In genomic region chr4:121876070-121876469, GRCh38 we compare ENCODE assay signal across 34 cellular contexts. TPM values are rescaled to one million over a fixed set of nuclear protein-coding genes. Genes with fewer than 3 reads are reported as not detected.
DNase-seq lines count a peak whose midpoint lies in the region; ATAC-seq, FAIRE-seq and TF ChIP-seq lines count a peak whose summit lies in the region.
"Had no signal": no experiment of that assay in that cellular context is flagged by ENCODE, and none has a peak within 500 bp of the region (broad histone marks: within the 10 kb centered on the region; RNA-seq: fewer than 3 reads in every experiment).

No MANE protein-coding gene starts in this region.

- H3K4me2 ChIP-seq in GM12878 (ENCODE audit: control insufficient read depth, insufficient read depth) = no peak overlapping the region
- H3K4me2 ChIP-seq in K562 (ENCODE audit: insufficient read depth, low read length) = no peak overlapping the region
- no peak overlapping the region for H3K4me2 ChIP-seq in PC-3 (ENCODE audit: low read length)
- H3K4me2 ChIP-seq: A549; BLaER1; BLaER1 treated with 17β-estradiol and CSF1 and Interleukin-3, amounts not matched to agents 10 nM and 100 nM had no signal

- H3K4me3 Mint-ChIP-seq in WTC11 = no peak overlapping the region
- H3K4me3 Mint-ChIP-seq: B cell; CD14-positive monocyte; CD4-positive, alpha-beta memory T cell; CD4-positive, alpha-beta T cell; CD4-positive, CD25-positive, alpha-beta regulatory T cell; CD8-positive, alpha-beta memory T cell; CD8-positive, alpha-beta T cell had no signal

- intact Hi-C loops in GM12878 (cut with micrococcal nuclease; ENCODE audit: unreplicated experiment) = no loop called here
- intact Hi-C loops in K562 (cut with micrococcal nuclease) = no loop called here
- intact Hi-C loops in PC-3 (cut with micrococcal nuclease) = no loop called here
- intact Hi-C loops in posterior cingulate gyrus (cut with DNase I) = no loop called here

- H3K9me3 Mint-ChIP-seq in WTC11 = no peaks in the 10 kb centered on the region
- H3K9me3 Mint-ChIP-seq: CD14-positive monocyte; CD4-positive, alpha-beta memory T cell; CD4-positive, alpha-beta T cell; CD8-positive, alpha-beta memory T cell; CD8-positive, alpha-beta T cell had no signal

- H3K9me3 ChIP-seq in GM12878 (replicated peaks; ENCODE audit: control insufficient read depth, insufficient read depth, low read length) (no peaks in the 10 kb centered on the region), K562 (replicated peaks; ENCODE audit: control insufficient read depth, insufficient read depth, low read depth, low read length) (no peaks in the 10 kb centered on the region), PC-3 (ENCODE audit: low read length) (no peaks in the 10 kb centered on the region)
- H3K9me3 ChIP-seq: A549; BE2C; BLaER1; BLaER1 treated with 17β-estradiol and CSF1 and Interleukin-3, amounts not matched to agents 10 nM and 100 nM; Caco-2 had no signal

- H2AFZ ChIP-seq in GM12878 (ENCODE audit: control insufficient read depth, low read depth, low read length) = no peak overlapping the region
- no peak overlapping the region for H2AFZ ChIP-seq in K562 (ENCODE audit: low read depth, low read length)
- H2AFZ ChIP-seq in PC-3 (ENCODE audit: low read length) = no peak overlapping the region

- H3K27me3 Mint-ChIP-seq in WTC11 (ENCODE audit: low read depth) = peaks cover 5% of the 10 kb centered on the region; the same call in 1 of the 2 replicates

- ATAC-seq in WTC11 (no peak), GM12878 (no peak), K562 (no peak), PC-3 (no peak)
- ATAC-seq: A549; CD8-positive, alpha-beta T cell had no signal

- in situ Hi-C loops in GM12878 (cut with MboI) = no loop called here
- in situ Hi-C loops in K562 (cut with MboI) = no loop called here

- RAD21 ChIA-PET in GM12878 (lab: Charles Lee; ENCODE audit: unreplicated experiment) = no interaction called here

- H4K20me1 ChIP-seq in GM12878 (ENCODE audit: control insufficient read depth, insufficient read depth) (no peaks in the 10 kb centered on the region), K562 (replicated peaks; ENCODE audit: control insufficient read depth, insufficient read depth, low read length) (no peaks in the 10 kb centered on the region), PC-3 (ENCODE audit: low read length) (no peaks in the 10 kb centered on the region)
- H4K20me1 ChIP-seq: BLaER1; BLaER1 treated with 17β-estradiol and CSF1 and Interleukin-3, amounts not matched to agents 10 nM and 100 nM had no signal

- DNase-seq in WTC11 (ENCODE audit: low spot score) (no peak), GM12878 (ENCODE audit: low read depth, low spot score) (no peak), K562 (ENCODE audit: extremely low read depth in 1 of 4, low spot score in 3 of 4) (no peak), PC-3 (no peak), posterior cingulate gyrus (no peak), D721Med (ENCODE audit: insufficient read length, low spot score) (no peak)
- DNase-seq: 8988T; ACHN; AML-193; BE2C; C1 segment of cervical spinal cord; Caco-2; Calu3; CD4-positive, alpha-beta memory T cell; CD4-positive, alpha-beta T cell; CD4-positive, CD25-positive, alpha-beta regulatory T cell; CD8-positive, alpha-beta memory T cell; CD8-positive, alpha-beta T cell; COR-L47; DMS 273 treated with DMSO at 0.1 percent for 48 hours; DMS153; DMS53; DMS79; DMS79 treated with DMSO at 0.1 percent for 48 hours; DND-41; EL had no signal

- CTCF ChIA-PET in WTC11 (lab: Charles Lee) = no interaction called here
- CTCF ChIA-PET in GM12878 (lab: Yijun Ruan, JAX) = interaction anchor here (2.4 kb wide), 1 partner anchor 24 kb away, joined by 15 read pairs; no protein-coding TSS in a partner anchor
- CTCF ChIA-PET in K562 (lab: Yijun Ruan, JAX; ENCODE audit: low intra/inter-chr PET ratio) = no interaction called here
- CTCF ChIA-PET in PC-3 (lab: Charles Lee) = no interaction called here

- no peak overlapping the region for H3K9ac ChIP-seq in GM12878 (ENCODE audit: control insufficient read depth, insufficient read depth, low read length)
- H3K9ac ChIP-seq in K562 (ENCODE audit: insufficient read depth in 1 of 2, low read depth in 2 of 2, low read length in 2 of 2) = no peak overlapping the region
- no peak overlapping the region for H3K9ac ChIP-seq in PC-3 (ENCODE audit: low read length)
- H3K9ac ChIP-seq: BLaER1; BLaER1 treated with 17β-estradiol and CSF1 and Interleukin-3, amounts not matched to agents 10 nM and 100 nM had no signal

- TF ChIP-seq CTCF in WTC11 (IDR thresholded peaks at IDR 0.05) = no peak
- no peak for TF ChIP-seq CTCF in GM12878 (IDR thresholded peaks at IDR 0.05 in 2 of 3, conservative IDR thresholded peaks at IDR 0.05 in 1 of 3; ENCODE audit: control insufficient read depth in 2 of 3, extremely low read depth in 1 of 3, insufficient read depth in 1 of 3, low read depth in 3 of 3, low read length in 3 of 3)
- no peak for TF ChIP-seq CTCF in K562 (IDR thresholded peaks at IDR 0.05 in 2 of 3, conservative IDR thresholded peaks at IDR 0.05 in 1 of 3; ENCODE audit: insufficient read depth in 2 of 3, low read depth in 1 of 3, low read length in 3 of 3)
- TF ChIP-seq CTCF in PC-3 (conservative IDR thresholded peaks at IDR 0.05; ENCODE audit: low read depth, low read length) = no peak
- TF ChIP-seq CTCF in D721Med (IDR thresholded peaks at IDR 0.05; ENCODE audit: insufficient read depth, missing control alignments) = no peak

- no peaks in the 10 kb centered on the region for H3K9me1 ChIP-seq in K562 (ENCODE audit: control insufficient read depth, insufficient read depth, low read length)

- H3K27ac Mint-ChIP-seq in WTC11 = no peak overlapping the region
- H3K27ac Mint-ChIP-seq: B cell; CD4-positive, alpha-beta memory T cell; CD4-positive, alpha-beta T cell; CD4-positive, CD25-positive, alpha-beta regulatory T cell; CD8-positive, alpha-beta memory T cell; CD8-positive, alpha-beta T cell had no signal

- no peaks in the 10 kb centered on the region for H3K4me1 ChIP-seq in GM12878 (ENCODE audit: control insufficient read depth, insufficient read depth, low read length)
- peaks cover 4 to 7% of the 10 kb centered on the region in 2 experiments; a peak in 4 of 5 replicates for H3K4me1 ChIP-seq in K562 (replicated peaks in 1 of 2; ENCODE audit: control insufficient read depth in 2 of 2, insufficient read depth in 2 of 2, low read length in 2 of 2)
- no peaks in the 10 kb centered on the region for H3K4me1 ChIP-seq in PC-3 (ENCODE audit: insufficient read depth, low read length)
- H3K4me1 ChIP-seq: A549, BE2C, BLaER1, Caco-2 had no signal

- H3K4me3 ChIP-seq in GM12878 (no peak overlapping the region), K562 (no peak overlapping the region), PC-3 (ENCODE audit: low read length) (no peak overlapping the region)
- H3K4me3 ChIP-seq: A549; BLaER1; BLaER1 treated with 17β-estradiol and CSF1 and Interleukin-3, amounts not matched to agents 10 nM and 100 nM had no signal

- H3K27me3 ChIP-seq in GM12878 (replicated peaks in 1 of 2; ENCODE audit: control insufficient read depth in 2 of 2, insufficient read depth in 2 of 2, low read length in 1 of 2) = no peaks in the 10 kb centered on the region; a peak in 1 of 4 replicates
- no peaks in the 10 kb centered on the region for H3K27me3 ChIP-seq in K562 (ENCODE audit: control insufficient read depth in 2 of 2, insufficient read depth in 2 of 2, low read length in 2 of 2)
- peaks cover 18% of the 10 kb centered on the region for H3K27me3 ChIP-seq in PC-3 (ENCODE audit: low read length)
- H3K27me3 ChIP-seq: BLaER1; BLaER1 treated with 17β-estradiol and CSF1 and Interleukin-3, amounts not matched to agents 10 nM and 100 nM had no signal

- TF ChIP-seq POLR2A in GM12878 (IDR thresholded peaks at IDR 0.05; ENCODE audit: low read depth, low read length) = no peak
- TF ChIP-seq POLR2A in K562 (conservative IDR thresholded peaks at IDR 0.05) = no peak

- H3K79me2 ChIP-seq in GM12878 (ENCODE audit: control insufficient read depth, insufficient read depth, low read length) (no peaks in the 10 kb centered on the region), K562 (ENCODE audit: control insufficient read depth, insufficient read depth, low read length) (no peaks in the 10 kb centered on the region), PC-3 (ENCODE audit: low read length) (no peaks in the 10 kb centered on the region)

- H3F3A ChIP-seq in PC-3 (ENCODE audit: low read length, unreplicated experiment) = no peaks in the 10 kb centered on the region

- H3K27ac ChIP-seq in GM12878 (ENCODE audit: control insufficient read depth, insufficient read depth) (no peak overlapping the region), K562 (ENCODE audit: extremely low read depth, low read depth, low read length) (no peak overlapping the region), PC-3 (ENCODE audit: low read length) (no peak overlapping the region)
- H3K27ac ChIP-seq: 22Rv1; A549; BLaER1; BLaER1 treated with 17β-estradiol and CSF1 and Interleukin-3, amounts not matched to agents 10 nM and 100 nM; C4-2B had no signal

- no peaks in the 10 kb centered on the region for H3K36me3 ChIP-seq in GM12878 (ENCODE audit: control insufficient read depth in 2 of 2, insufficient read depth in 2 of 2, low read length in 1 of 2)
- H3K36me3 ChIP-seq in K562 (ENCODE audit: control insufficient read depth, insufficient read depth, low read length) = no peaks in the 10 kb centered on the region
- H3K36me3 ChIP-seq in PC-3 (ENCODE audit: low read depth, low read length) = no peaks in the 10 kb centered on the region
- H3K36me3 ChIP-seq: BE2C; BLaER1; BLaER1 treated with 17β-estradiol and CSF1 and Interleukin-3, amounts not matched to agents 10 nM and 100 nM had no signal

- no TSS peak for BruUV-seq in GM12878 (replicated peaks; lab: Mats Ljungman, UMichigan)
- BruUV-seq in K562 (replicated peaks; lab: Mats Ljungman, UMichigan) = no TSS peak
- BruUV-seq in PC-3 (replicated peaks; lab: Mats Ljungman, UMichigan) = no TSS peak

- TF ChIP-seq RAD21 in GM12878 (IDR thresholded peaks at IDR 0.05; ENCODE audit: insufficient read depth, low read depth, low read length) (no peak), K562 (CRISPR knock-in tag; conservative IDR thresholded peaks at IDR 0.05 in 1 of 2, IDR thresholded peaks at IDR 0.05 in 1 of 2) (no peak)

- FAIRE-seq in GM12878 (lab: Jason Lieb, UNC) (no peak), K562 (lab: Jason Lieb, UNC) (no peak), D721Med (lab: Jason Lieb, UNC) (no peak)
- FAIRE-seq: A204.1, A549 had no signal

- no peaks in the 10 kb centered on the region for H3K9me2 ChIP-seq in PC-3 (replicated peaks; ENCODE audit: low read length)

- POLR2A ChIA-PET in WTC11 (lab: Charles Lee) (no interaction called here), GM12878 (lab: Charles Lee) (interaction anchor here (0.6 kb wide), 1 partner anchor 279 kb away, joined by 3 read pairs; no protein-coding TSS in a partner anchor), K562 (lab: Yijun Ruan, JAX) (no interaction called here), PC-3 (lab: Charles Lee; ENCODE audit: unreplicated experiment) (no interaction called here)

- WGBS in GM12878 (ENCODE audit: insufficient coverage, insufficient replicate concordance, low lambda C conversion rate, missing lambda C conversion rate) = 76% methylated on average over 6 of the region's 6 CpGs
- 27% methylated on average over 6 of the region's 6 CpGs for WGBS in K562 (ENCODE audit: insufficient coverage, low coverage, missing lambda C conversion rate)

- H3K36me3 Mint-ChIP-seq in WTC11 = no peaks in the 10 kb centered on the region
- H3K36me3 Mint-ChIP-seq: CD14-positive monocyte; CD4-positive, alpha-beta memory T cell; CD4-positive, CD25-positive, alpha-beta regulatory T cell; CD8-positive, alpha-beta T cell had no signal

- no peaks in the 10 kb centered on the region for H3K4me1 Mint-ChIP-seq in WTC11

- no peak for TF ChIP-seq EP300 in GM12878 (IDR thresholded peaks at IDR 0.05; ENCODE audit: borderline replicate concordance in 1 of 2, control insufficient read depth in 1 of 2, low read depth in 2 of 2, low read length in 2 of 2)
- TF ChIP-seq EP300 in K562 (IDR thresholded peaks at IDR 0.05; ENCODE audit: low read length) = no peak

- SMC1A ChIA-PET in GM12878 (lab: Charles Lee; ENCODE audit: uncharacterized antibody, unreplicated experiment) = interaction anchor here (1.2 kb wide), 1 partner anchor 54 kb away, joined by 3 read pairs; no protein-coding TSS in a partner anchor

RNA-seq across cellular contexts. Expression of gene BBS7, which starts 5.8 kb away (rescaled TPM):
- total RNA-seq in WTC11 (2021) (18.9 to 25.0 TPM (median 20.5 TPM) in 3 replicates), GM12878 (2014; rRNA removed) (5.9 and 7.7 TPM in 2 replicates), GM12878 (2014; rRNA removed; fragmentation: Illumina TruSeq; extraction: Trizol) (9.0 and 9.2 TPM in 2 replicates), GM12878 (2021) (9.0 and 10.1 TPM in 2 replicates), K562 (2014; rRNA removed) (11.8 and 13.7 TPM in 2 replicates), K562 (2014; rRNA removed; fragmentation: Illumina TruSeq; extraction: Trizol) (15.5 and 22.8 TPM in 2 replicates), K562 (2015; rRNA removed; fragmentation: Illumina TruSeq; extraction: Trizol) (14.6 and 16.4 TPM in 2 replicates), K562 (2021) (20.2 and 22.1 TPM in 2 replicates), PC-3 (2014; rRNA removed) (5.2 and 10.1 TPM in 2 replicates)
- 23.6 and 31.0 TPM in 2 replicates for total RNA-seq in GM12878 (2013; cell fraction: nucleolus; rRNA removed)
- polyA plus RNA-seq in GM12878 (2011; ENCODE audit: low read depth) = 2.0 TPM
- polyA plus RNA-seq in GM12878 (2011; rRNA removed) (12.9 and 18.9 TPM in 2 replicates), GM12878 (2014; fragmentation: Illumina TruSeq; extraction: Trizol) (8.1 and 9.3 TPM in 2 replicates), GM12878 (2014; fragmentation: Nextera tagmentation; extraction: Ambion mirVana) (1 to 10 TPM; 7.4 to 8.8 TPM), GM12878 (2014; rRNA removed) (5.2 and 7.8 TPM in 2 replicates), GM12878 (2016; fragmentation: Nextera tagmentation; extraction: Ambion mirVana) (10 to 100 TPM; 15.1 to 15.2 TPM), K562 (2011; rRNA removed) (19.1 and 25.8 TPM in 2 replicates), K562 (2014; fragmentation: Illumina TruSeq; extraction: Trizol) (13.4 and 13.7 TPM in 2 replicates), K562 (2014; fragmentation: Nextera tagmentation; extraction: Ambion mirVana) (10 to 100 TPM; 17.2 to 19.0 TPM), K562 (2014; rRNA removed) (15.2 and 19.8 TPM in 2 replicates)
- polyA plus RNA-seq in GM12878 (2011; cell fraction: cytosol; rRNA removed) = 8.5 and 8.6 TPM in 2 replicates
- polyA plus RNA-seq in GM12878 (2011; cell fraction: nucleus; rRNA removed) = 8.4 and 9.1 TPM in 2 replicates
- 3.5 and 5.0 TPM in 2 replicates for polyA plus RNA-seq in GM12878 (2012)
- 6.1 and 12.3 TPM in 2 replicates for polyA minus RNA-seq in GM12878 (2011; rRNA and poly(A)+ RNA removed)
- polyA minus RNA-seq in GM12878 (2011; cell fraction: cytosol; rRNA and poly(A)+ RNA removed) = 4.3 and 5.3 TPM in 2 replicates
- 6.2 and 11.9 TPM in 2 replicates for polyA minus RNA-seq in GM12878 (2011; cell fraction: nucleus; rRNA and poly(A)+ RNA removed)
- 15.5 and 27.7 TPM in 2 replicates for total RNA-seq in K562 (2011; cell fraction: chromatin; rRNA removed; ENCODE audit: low replicate concordance)
- total RNA-seq in K562 (2011; cell fraction: nucleolus; rRNA removed) = 9.9 and 11.3 TPM in 2 replicates
- total RNA-seq in K562 (2011; cell fraction: nucleoplasm; rRNA removed) = 10.2 and 12.1 TPM in 2 replicates
- polyA plus RNA-seq in K562 (2011; cell fraction: cytosol; rRNA removed) = 12.6 and 15.9 TPM in 2 replicates
- 15.0 and 15.8 TPM in 2 replicates for polyA plus RNA-seq in K562 (2011; cell fraction: nucleus; rRNA removed)
- 12.5 and 15.2 TPM in 2 replicates for polyA plus RNA-seq in K562 (2012)
- 18.4 and 19.4 TPM in 2 replicates for polyA minus RNA-seq in K562 (2011; rRNA and poly(A)+ RNA removed)
- polyA minus RNA-seq in K562 (2011; cell fraction: cytosol; rRNA and poly(A)+ RNA removed) = 6.3 and 18.9 TPM in 2 replicates
- 9.3 and 14.7 TPM in 2 replicates for polyA minus RNA-seq in K562 (2011; cell fraction: nucleus; rRNA and poly(A)+ RNA removed)

RNA-seq across cellular contexts. Expression of gene CCNA2, which starts 52.4 kb away (rescaled TPM):
- 77.1 to 95.1 TPM (median 81.1 TPM) in 3 replicates for total RNA-seq in WTC11 (2021)
- 16.7 and 18.0 TPM in 2 replicates for total RNA-seq in GM12878 (2013; cell fraction: nucleolus; rRNA removed)
- total RNA-seq in GM12878 (2014; rRNA removed) = 98.9 and 106 TPM in 2 replicates
- total RNA-seq in GM12878 (2014; rRNA removed; fragmentation: Illumina TruSeq; extraction: Trizol) = 92.4 and 94.3 TPM in 2 replicates
- 69.6 and 74.1 TPM in 2 replicates for total RNA-seq in GM12878 (2021)
- 16.2 TPM for polyA plus RNA-seq in GM12878 (2011; ENCODE audit: low read depth)
- 99.3 and 153 TPM in 2 replicates for polyA plus RNA-seq in GM12878 (2011; rRNA removed)
- 54.2 and 62.4 TPM in 2 replicates for polyA plus RNA-seq in GM12878 (2011; cell fraction: cytosol; rRNA removed)
- 36.4 and 41.5 TPM in 2 replicates for polyA plus RNA-seq in GM12878 (2011; cell fraction: nucleus; rRNA removed)
- polyA plus RNA-seq in GM12878 (2012) = 27.0 and 39.9 TPM in 2 replicates
- polyA plus RNA-seq in GM12878 (2014; fragmentation: Illumina TruSeq; extraction: Trizol) = 96.5 and 112 TPM in 2 replicates
- polyA plus RNA-seq in GM12878 (2014; fragmentation: Nextera tagmentation; extraction: Ambion mirVana) = 10 to 100 TPM; 21.8 to 34.7 TPM
- polyA plus RNA-seq in GM12878 (2014; rRNA removed) = 57.8 and 68.2 TPM in 2 replicates
- polyA plus RNA-seq in GM12878 (2016; fragmentation: Nextera tagmentation; extraction: Ambion mirVana) = 100 to 1,000 TPM; 137 to 153 TPM
- polyA minus RNA-seq in GM12878 (2011; rRNA and poly(A)+ RNA removed) = 55.0 and 74.2 TPM in 2 replicates
- polyA minus RNA-seq in GM12878 (2011; cell fraction: cytosol; rRNA and poly(A)+ RNA removed) = 40.3 and 40.8 TPM in 2 replicates
- polyA minus RNA-seq in GM12878 (2011; cell fraction: nucleus; rRNA and poly(A)+ RNA removed) = 14.7 and 25.6 TPM in 2 replicates
- 15.4 and 28.6 TPM in 2 replicates for total RNA-seq in K562 (2011; cell fraction: chromatin; rRNA removed; ENCODE audit: low replicate concordance)
- total RNA-seq in K562 (2011; cell fraction: nucleolus; rRNA removed) = 22.8 and 24.7 TPM in 2 replicates
- total RNA-seq in K562 (2011; cell fraction: nucleoplasm; rRNA removed) = 26.8 and 30.0 TPM in 2 replicates
- total RNA-seq in K562 (2014; rRNA removed) = 154 and 173 TPM in 2 replicates
- total RNA-seq in K562 (2014; rRNA removed; fragmentation: Illumina TruSeq; extraction: Trizol) = 197 and 225 TPM in 2 replicates
- total RNA-seq in K562 (2015; rRNA removed; fragmentation: Illumina TruSeq; extraction: Trizol) = 174 and 190 TPM in 2 replicates
- 147 TPM in 2 replicates for total RNA-seq in K562 (2021)
- polyA plus RNA-seq in K562 (2011; rRNA removed) = 141 and 192 TPM in 2 replicates
- 89.4 and 97.5 TPM in 2 replicates for polyA plus RNA-seq in K562 (2011; cell fraction: cytosol; rRNA removed)
- 36.4 and 53.0 TPM in 2 replicates for polyA plus RNA-seq in K562 (2011; cell fraction: nucleus; rRNA removed)
- polyA plus RNA-seq in K562 (2012) = 99.1 and 103 TPM in 2 replicates
- polyA plus RNA-seq in K562 (2014; fragmentation: Illumina TruSeq; extraction: Trizol) = 162 and 194 TPM in 2 replicates
- polyA plus RNA-seq in K562 (2014; fragmentation: Nextera tagmentation; extraction: Ambion mirVana) = 10 to 100 TPM; 37.1 to 47.8 TPM
- 110 and 122 TPM in 2 replicates for polyA plus RNA-seq in K562 (2014; rRNA removed)
- 207 and 226 TPM in 2 replicates for polyA minus RNA-seq in K562 (2011; rRNA and poly(A)+ RNA removed)
- polyA minus RNA-seq in K562 (2011; cell fraction: cytosol; rRNA and poly(A)+ RNA removed) = 92.9 and 104 TPM in 2 replicates
- 25.4 and 41.9 TPM in 2 replicates for polyA minus RNA-seq in K562 (2011; cell fraction: nucleus; rRNA and poly(A)+ RNA removed)
- total RNA-seq in PC-3 (2014; rRNA removed) = 59.1 and 78.0 TPM in 2 replicates
